ENCODE assay signal across 16 cellular contexts in the genomic region with DNA sequence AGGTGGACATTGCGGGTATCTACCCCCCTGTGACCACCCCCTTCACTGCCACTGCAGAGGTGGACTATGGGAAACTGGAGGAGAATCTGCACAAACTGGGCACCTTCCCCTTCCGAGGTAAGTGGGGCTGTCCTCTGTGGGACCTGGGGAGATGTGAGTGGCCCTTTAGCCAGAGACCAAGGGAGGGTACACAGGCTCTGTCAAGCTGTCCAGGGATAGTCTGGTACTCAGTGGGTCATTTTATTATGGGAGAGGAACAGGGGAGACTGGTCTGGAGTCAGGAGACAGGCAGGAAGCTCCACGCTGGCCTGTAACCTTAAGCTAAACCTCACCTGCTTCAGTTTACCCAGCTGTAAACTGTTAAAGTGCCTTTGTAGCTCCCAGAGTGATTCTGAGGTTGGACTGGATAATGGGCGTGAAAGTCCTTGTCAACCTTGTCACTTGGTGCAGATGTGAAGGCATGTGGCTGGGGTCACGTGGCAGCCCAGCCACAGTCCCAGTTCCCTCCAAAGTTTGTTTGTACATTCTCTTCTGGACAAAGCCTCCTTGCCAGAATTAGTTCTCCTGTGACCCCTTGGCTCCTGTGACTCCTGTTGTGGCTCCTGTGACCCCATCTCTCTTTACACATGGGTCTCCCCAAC. TPM values are rescaled to one million over a fixed set of nuclear protein-coding genes. Genes with fewer than 3 reads are reported as not detected.
DNase-seq lines count a peak whose midpoint lies in the region; ATAC-seq and TF ChIP-seq lines count a peak whose summit lies in the region.
"Had no signal": no experiment of that assay in that cellular context is flagged by ENCODE, and none has a peak within 500 bp of the region (broad histone marks: within the 10 kb centered on the region; RNA-seq: fewer than 3 reads in every experiment).

No MANE protein-coding gene starts in this region.

- H3K4me3 ChIP-seq in liver (ENCODE audit: low read depth in 1 of 3, low read length in 3 of 3) = peak overlapping the region; percentile 16 to 56 (median 33)
- peak overlapping the region in 1 of 2 donors; percentile 25 for H3K4me3 ChIP-seq in tibial artery
- H3K4me3 ChIP-seq: cardiac muscle cell, testis had no signal

- no peaks in the 10 kb centered on the region for H3K36me3 Mint-ChIP-seq in activated naive CD4-positive, alpha-beta T cell treated with anti-CD3 and anti-CD28 coated beads, Interleukin-2, amount 50 U/mL, for 72 hours
- H3K36me3 Mint-ChIP-seq in activated naive CD4-positive, alpha-beta T cell treated with anti-CD3 and anti-CD28 coated beads for 36 hours (ENCODE audit: low read depth) = no peaks in the 10 kb centered on the region
- H3K36me3 Mint-ChIP-seq in activated T-cell treated with anti-CD3 and anti-CD28 coated beads, Interleukin-2, amount 50 U/mL, for 24 hours (ENCODE audit: low read depth) = no peaks in the 10 kb centered on the region
- H3K36me3 Mint-ChIP-seq: CD4-positive, alpha-beta memory T cell; mesothelial cell of epicardium had no signal

- no peak for DNase-seq in activated naive CD4-positive, alpha-beta T cell treated with anti-CD3 and anti-CD28 coated beads, Interleukin-2, amount 50 U/mL, for 72 hours (ENCODE audit: low spot score in 2 of 2)
- no peak for DNase-seq in activated naive CD4-positive, alpha-beta T cell treated with anti-CD3 and anti-CD28 coated beads for 36 hours
- DNase-seq in tibial artery = no peak
- DNase-seq in KG1 (lab: John Stamatoyannopoulos, UW) = no peak
- DNase-seq in activated T-cell treated with anti-CD3 and anti-CD28 coated beads, Interleukin-2, amount 50 U/mL, for 24 hours = no peak
- DNase-seq: activated naive CD4-positive, alpha-beta T cell treated with anti-CD3 and anti-CD28 coated beads, Interleukin-2, amount 50 U/mL, for 16 hours; CD4-positive, alpha-beta memory T cell; NCI-H1694; testis had no signal

- 41% methylated on average over 5 of the region's 5 CpGs for WGBS in liver

- no peaks in the 10 kb centered on the region for H3K27me3 Mint-ChIP-seq in activated naive CD4-positive, alpha-beta T cell treated with anti-CD3 and anti-CD28 coated beads for 36 hours (ENCODE audit: low read depth)
- H3K27me3 Mint-ChIP-seq in activated T-cell treated with anti-CD3 and anti-CD28 coated beads, Interleukin-2, amount 50 U/mL, for 24 hours = no peaks in the 10 kb centered on the region
- H3K27me3 Mint-ChIP-seq: CD4-positive, alpha-beta memory T cell had no signal

- H3K9me3 ChIP-seq in liver (ENCODE audit: control insufficient read depth in 4 of 4, low read length in 3 of 4) (no peaks in the 10 kb centered on the region), tibial artery (no peaks in the 10 kb centered on the region)
- H3K9me3 ChIP-seq: testis had no signal

- TF ChIP-seq RAD21 in liver (IDR thresholded peaks at IDR 0.05) = no peak

- H3K27ac ChIP-seq in cingulate gyrus (ENCODE audit: low read depth, low read length) (peak overlapping the region; percentile 80), liver (ENCODE audit: low read depth in 1 of 2, low read length in 2 of 2) (peak overlapping the region; percentile 87 to 89), tibial artery (peak overlapping the region; percentile 63 to 69)
- H3K27ac ChIP-seq: testis had no signal

- H3K9ac ChIP-seq in liver (ENCODE audit: low read depth in 1 of 2, low read length in 2 of 2) = peak overlapping the region in 1 of 2 donors; percentile 78

- no peak for ATAC-seq in activated naive CD4-positive, alpha-beta T cell treated with anti-CD3 and anti-CD28 coated beads, Interleukin-2, amount 50 U/mL, for 72 hours
- no peak for ATAC-seq in HG03520 (IDR thresholded peaks at IDR 0.05; ENCODE audit: unreplicated experiment)
- ATAC-seq: activated CD4-positive, CD25-positive, alpha-beta regulatory T cell treated with anti-CD3 and anti-CD28 coated beads, Interleukin-2, amount 50 U/mL, for 24 hours had no signal

- no peaks in the 10 kb centered on the region for H3K27me3 ChIP-seq in liver (ENCODE audit: control insufficient read depth in 4 of 4, insufficient read depth in 4 of 4, low read length in 3 of 4)
- no peaks in the 10 kb centered on the region for H3K27me3 ChIP-seq in tibial artery
- H3K27me3 ChIP-seq: cardiac muscle cell, testis had no signal

- TF ChIP-seq CTCF in liver (IDR thresholded peaks at IDR 0.05; ENCODE audit: low read depth, low read length, missing input control) = no peak
- TF ChIP-seq CTCF in tibial artery (IDR thresholded peaks at IDR 0.05) = no peak

- H3K27ac Mint-ChIP-seq in activated naive CD4-positive, alpha-beta T cell treated with anti-CD3 and anti-CD28 coated beads, Interleukin-2, amount 50 U/mL, for 72 hours = peak overlapping the region; percentile 25 to 30
- no peak overlapping the region for H3K27ac Mint-ChIP-seq in activated naive CD4-positive, alpha-beta T cell treated with anti-CD3 and anti-CD28 coated beads for 36 hours
- no peak overlapping the region for H3K27ac Mint-ChIP-seq in activated T-cell treated with anti-CD3 and anti-CD28 coated beads, Interleukin-2, amount 50 U/mL, for 24 hours
- H3K27ac Mint-ChIP-seq: CD4-positive, alpha-beta memory T cell; mesothelial cell of epicardium had no signal

- H3K4me1 ChIP-seq in liver (ENCODE audit: control insufficient read depth in 4 of 4, insufficient read depth in 4 of 4, low read length in 3 of 4) (peaks cover 7 to 52% (median 35%) of the 10 kb centered on the region in 4 donors), tibial artery (peaks cover 0 to 22% (median 15%) of the 10 kb centered on the region in 4 donors)
- H3K4me1 ChIP-seq: testis had no signal

- H3K9me3 Mint-ChIP-seq in activated naive CD4-positive, alpha-beta T cell treated with anti-CD3 and anti-CD28 coated beads, Interleukin-2, amount 50 U/mL, for 72 hours = no peaks in the 10 kb centered on the region
- H3K9me3 Mint-ChIP-seq in activated naive CD4-positive, alpha-beta T cell treated with anti-CD3 and anti-CD28 coated beads for 36 hours = no peaks in the 10 kb centered on the region
- no peaks in the 10 kb centered on the region for H3K9me3 Mint-ChIP-seq in activated T-cell treated with anti-CD3 and anti-CD28 coated beads, Interleukin-2, amount 50 U/mL, for 24 hours
- H3K9me3 Mint-ChIP-seq: CD4-positive, alpha-beta memory T cell; mesothelial cell of epicardium had no signal

- CTCF ChIA-PET in activated naive CD4-positive, alpha-beta T cell treated with anti-CD3 and anti-CD28 coated beads for 36 hours (lab: Charles Lee) = interaction anchor here (0.5 to 1.1 kb wide), 6 partner anchors 10 to 1214 kb away, joined by 3 to 4 read pairs (median 3); no protein-coding TSS in a partner anchor

- intact Hi-C loops in activated naive CD4-positive, alpha-beta T cell treated with anti-CD3 and anti-CD28 coated beads for 36 hours (cut with micrococcal nuclease) = no loop called here
- intact Hi-C loops in tibial artery (cut with DNase I; ENCODE audit: low total_unique reads) = no loop called here

- no peaks in the 10 kb centered on the region for H3K36me3 ChIP-seq in liver (ENCODE audit: control insufficient read depth in 4 of 4, insufficient read depth in 3 of 4, low read depth in 1 of 4, low read length in 3 of 4)
- H3K36me3 ChIP-seq in tibial artery = no peaks in the 10 kb centered on the region
- H3K36me3 ChIP-seq: cardiac muscle cell had no signal

- no peaks in the 10 kb centered on the region for H3K4me1 Mint-ChIP-seq in activated naive CD4-positive, alpha-beta T cell treated with anti-CD3 and anti-CD28 coated beads for 36 hours (ENCODE audit: low read depth)
- H3K4me1 Mint-ChIP-seq in activated T-cell treated with anti-CD3 and anti-CD28 coated beads, Interleukin-2, amount 50 U/mL, for 24 hours (ENCODE audit: low read depth) = no peaks in the 10 kb centered on the region
- H3K4me1 Mint-ChIP-seq: CD4-positive, alpha-beta memory T cell had no signal

- H3K4me3 Mint-ChIP-seq in activated naive CD4-positive, alpha-beta T cell treated with anti-CD3 and anti-CD28 coated beads for 36 hours = no peak overlapping the region
- no peak overlapping the region for H3K4me3 Mint-ChIP-seq in activated T-cell treated with anti-CD3 and anti-CD28 coated beads, Interleukin-2, amount 50 U/mL, for 24 hours
- H3K4me3 Mint-ChIP-seq: CD4-positive, alpha-beta memory T cell; mesothelial cell of epicardium had no signal

TF ChIP-seq in liver, 16 proteins besides CTCF, POLR2A, EP300 and RAD21 (continues in another document):
- TF ChIP-seq GABPA (IDR thresholded peaks at IDR 0.05 in 1 of 2, conservative IDR thresholded peaks at IDR 0.05 in 1 of 2) (no peak), SP1 (IDR thresholded peaks at IDR 0.05) (peak; percentile 20), FOXA2 (IDR thresholded peaks at IDR 0.05) (no peak), TAF1 (conservative IDR thresholded peaks at IDR 0.05) (no peak)

RNA-seq across cellular contexts. Expression of gene HOGA1, which starts 0.7 kb away (rescaled TPM):
- not detected for total RNA-seq in activated naive CD4-positive, alpha-beta T cell treated with anti-CD3 and anti-CD28 coated beads, Interleukin-2, amount 50 U/mL, for 72 hours
- not detected for total RNA-seq in activated naive CD4-positive, alpha-beta T cell treated with anti-CD3 and anti-CD28 coated beads for 36 hours
- 10 to 100 TPM; 21.7 to 21.8 TPM for total RNA-seq in liver
- 10 to 100 TPM; 23.8 to 31.4 TPM for polyA plus RNA-seq in liver
- total RNA-seq: CD4-positive, alpha-beta memory T cell; T-helper 1 cell treated with Interleukin-12 subunit alpha and Interleukin-12 subunit beta and Interleukin-4 antibody, amounts not matched to agents 30 ng/mL and 1 ng/mL, for 36 hours had no signal
- polyA plus RNA-seq: CD4-positive, alpha-beta memory T cell had no signal

RNA-seq across cellular contexts. Expression of gene C10orf62, which starts 4.6 kb away (rescaled TPM):
- total RNA-seq in activated naive CD4-positive, alpha-beta T cell treated with anti-CD3 and anti-CD28 coated beads, Interleukin-2, amount 50 U/mL, for 72 hours = not detected
- total RNA-seq in activated naive CD4-positive, alpha-beta T cell treated with anti-CD3 and anti-CD28 coated beads for 36 hours = not detected
- 1 to 10 TPM in 1 of 2 donors, under 1 TPM in 1; 0.56 to 3.0 TPM for total RNA-seq in liver
- under 1 TPM; 0.16 to 0.26 TPM for polyA plus RNA-seq in liver
- total RNA-seq: CD4-positive, alpha-beta memory T cell; mesothelial cell of epicardium; T-helper 1 cell treated with Interleukin-12 subunit alpha and Interleukin-12 subunit beta and Interleukin-4 antibody, amounts not matched to agents 30 ng/mL and 1 ng/mL, for 36 hours had no signal
- polyA plus RNA-seq: cardiac muscle cell; CD4-positive, alpha-beta memory T cell had no signal

RNA-seq across cellular contexts. Expression of gene ANKRD2, which starts 12.3 kb away (rescaled TPM):
- under 1 TPM; 0.25 to 0.39 TPM for total RNA-seq in activated naive CD4-positive, alpha-beta T cell treated with anti-CD3 and anti-CD28 coated beads, Interleukin-2, amount 50 U/mL, for 72 hours
- total RNA-seq in activated naive CD4-positive, alpha-beta T cell treated with anti-CD3 and anti-CD28 coated beads for 36 hours = under 1 TPM in 1 of 2 experiments, not detected in 1; 0.26 TPM
- total RNA-seq in liver = not detected
- polyA plus RNA-seq in liver = not detected
- total RNA-seq: cardiac muscle cell; CD4-positive, alpha-beta memory T cell; T-helper 1 cell treated with Interleukin-12 subunit alpha and Interleukin-12 subunit beta and Interleukin-4 antibody, amounts not matched to agents 30 ng/mL and 1 ng/mL, for 36 hours had no signal
- polyA plus RNA-seq: cardiac muscle cell; CD4-positive, alpha-beta memory T cell had no signal

RNA-seq across cellular contexts. Expression of gene MORN4, which starts 48.4 kb away (rescaled TPM):
- 1 to 10 TPM; 1.1 to 6.0 TPM for total RNA-seq in activated naive CD4-positive, alpha-beta T cell treated with anti-CD3 and anti-CD28 coated beads, Interleukin-2, amount 50 U/mL, for 72 hours
- total RNA-seq in activated naive CD4-positive, alpha-beta T cell treated with anti-CD3 and anti-CD28 coated beads for 36 hours = 10 to 100 TPM; 10.7 TPM
- 1 to 10 TPM in 1 of 2 donors, under 1 TPM in 1; 0.42 to 2.5 TPM for total RNA-seq in liver
- 1 to 10 TPM; 1.7 to 3.1 TPM for polyA plus RNA-seq in liver

RNA-seq across cellular contexts. Expression of gene PI4K2A, which starts 55.6 kb away (rescaled TPM):
- total RNA-seq in activated naive CD4-positive, alpha-beta T cell treated with anti-CD3 and anti-CD28 coated beads, Interleukin-2, amount 50 U/mL, for 72 hours = 10 to 100 TPM in 1 of 2 donors, 1 to 10 TPM in 1; 9.7 to 13.6 TPM
- 1 to 10 TPM; 8.9 to 9.4 TPM for total RNA-seq in activated naive CD4-positive, alpha-beta T cell treated with anti-CD3 and anti-CD28 coated beads for 36 hours
- 10 to 100 TPM; 12.1 to 17.6 TPM for total RNA-seq in liver
- 10 to 100 TPM in 1 of 2 donors, 1 to 10 TPM in 1; 4.4 to 10.2 TPM for polyA plus RNA-seq in liver

Comparison
In these comparisons a context has a peak if more than half of its experiments do, and no peak if none do; other contexts are left out.
1. H3K27ac Mint-ChIP-seq: peak in activated naive CD4-positive, alpha-beta T cell treated with anti-CD3 and anti-CD28 coated beads, Interleukin-2, amount 50 U/mL, for 72 hours (2 of 2); none in activated naive CD4-positive, alpha-beta T cell treated with anti-CD3 and anti-CD28 coated beads for 36 hours (single experiment) and activated T-cell treated with anti-CD3 and anti-CD28 coated beads, Interleukin-2, amount 50 U/mL, for 24 hours (single experiment).
2. RNA of gene HOGA1, which starts 0.7 kb away (total RNA-seq): 21.7 to 21.8 TPM in liver; not detected in activated naive CD4-positive, alpha-beta T cell treated with anti-CD3 and anti-CD28 coated beads, Interleukin-2, amount 50 U/mL, for 72 hours and not detected in activated naive CD4-positive, alpha-beta T cell treated with anti-CD3 and anti-CD28 coated beads for 36 hours; every median in the first group is over 10 times any median in the second.
3. Peak in every context shown above with its lines, with median percentiles within 50 percentile points of each other: H3K27ac ChIP-seq.